In the genomic region with DNA sequence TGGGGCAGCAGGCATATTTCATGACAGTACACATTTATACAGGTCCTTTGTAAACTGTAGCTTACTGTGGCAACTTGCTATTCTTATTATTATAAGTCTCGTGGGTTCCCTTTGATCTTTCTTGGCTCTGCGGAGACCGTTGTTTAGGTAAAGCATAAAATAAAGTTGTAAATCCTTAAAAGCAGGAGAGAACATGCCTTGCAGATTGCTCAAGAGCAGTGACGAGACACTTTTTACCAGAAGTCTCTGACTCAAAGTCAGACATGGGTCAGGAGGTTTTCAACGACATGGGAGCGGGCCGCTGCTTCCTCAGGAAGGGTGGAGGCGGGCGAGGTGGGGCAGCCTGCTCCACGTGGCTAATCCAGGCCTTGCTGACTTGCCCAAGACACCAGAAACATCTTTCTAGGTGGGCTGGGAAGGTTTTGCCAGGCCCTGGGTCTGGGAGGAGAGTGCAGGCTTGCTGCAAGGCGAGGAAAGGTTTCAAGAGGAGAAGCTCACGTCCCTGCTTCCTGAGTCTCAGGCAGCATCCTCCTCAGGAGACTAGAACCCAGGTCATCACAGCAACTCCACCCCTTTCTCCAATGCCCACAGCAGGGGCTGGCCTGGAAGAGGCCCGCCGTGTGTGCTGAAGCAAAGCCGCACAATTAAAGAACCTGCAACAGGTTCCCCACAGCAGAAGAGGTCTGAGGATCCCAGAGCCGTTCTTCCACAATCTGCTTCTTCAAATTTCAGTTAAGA, we compare ENCODE assay signal across 1 cellular context.
TF ChIP-seq lines count a peak whose summit lies in the region.

No MANE protein-coding gene starts in this region.

TF ChIP-seq in K562, 482 proteins besides CTCF, POLR2A, EP300 and RAD21 (continued from another document and continues in another):
- TF ChIP-seq, protein P1, sequence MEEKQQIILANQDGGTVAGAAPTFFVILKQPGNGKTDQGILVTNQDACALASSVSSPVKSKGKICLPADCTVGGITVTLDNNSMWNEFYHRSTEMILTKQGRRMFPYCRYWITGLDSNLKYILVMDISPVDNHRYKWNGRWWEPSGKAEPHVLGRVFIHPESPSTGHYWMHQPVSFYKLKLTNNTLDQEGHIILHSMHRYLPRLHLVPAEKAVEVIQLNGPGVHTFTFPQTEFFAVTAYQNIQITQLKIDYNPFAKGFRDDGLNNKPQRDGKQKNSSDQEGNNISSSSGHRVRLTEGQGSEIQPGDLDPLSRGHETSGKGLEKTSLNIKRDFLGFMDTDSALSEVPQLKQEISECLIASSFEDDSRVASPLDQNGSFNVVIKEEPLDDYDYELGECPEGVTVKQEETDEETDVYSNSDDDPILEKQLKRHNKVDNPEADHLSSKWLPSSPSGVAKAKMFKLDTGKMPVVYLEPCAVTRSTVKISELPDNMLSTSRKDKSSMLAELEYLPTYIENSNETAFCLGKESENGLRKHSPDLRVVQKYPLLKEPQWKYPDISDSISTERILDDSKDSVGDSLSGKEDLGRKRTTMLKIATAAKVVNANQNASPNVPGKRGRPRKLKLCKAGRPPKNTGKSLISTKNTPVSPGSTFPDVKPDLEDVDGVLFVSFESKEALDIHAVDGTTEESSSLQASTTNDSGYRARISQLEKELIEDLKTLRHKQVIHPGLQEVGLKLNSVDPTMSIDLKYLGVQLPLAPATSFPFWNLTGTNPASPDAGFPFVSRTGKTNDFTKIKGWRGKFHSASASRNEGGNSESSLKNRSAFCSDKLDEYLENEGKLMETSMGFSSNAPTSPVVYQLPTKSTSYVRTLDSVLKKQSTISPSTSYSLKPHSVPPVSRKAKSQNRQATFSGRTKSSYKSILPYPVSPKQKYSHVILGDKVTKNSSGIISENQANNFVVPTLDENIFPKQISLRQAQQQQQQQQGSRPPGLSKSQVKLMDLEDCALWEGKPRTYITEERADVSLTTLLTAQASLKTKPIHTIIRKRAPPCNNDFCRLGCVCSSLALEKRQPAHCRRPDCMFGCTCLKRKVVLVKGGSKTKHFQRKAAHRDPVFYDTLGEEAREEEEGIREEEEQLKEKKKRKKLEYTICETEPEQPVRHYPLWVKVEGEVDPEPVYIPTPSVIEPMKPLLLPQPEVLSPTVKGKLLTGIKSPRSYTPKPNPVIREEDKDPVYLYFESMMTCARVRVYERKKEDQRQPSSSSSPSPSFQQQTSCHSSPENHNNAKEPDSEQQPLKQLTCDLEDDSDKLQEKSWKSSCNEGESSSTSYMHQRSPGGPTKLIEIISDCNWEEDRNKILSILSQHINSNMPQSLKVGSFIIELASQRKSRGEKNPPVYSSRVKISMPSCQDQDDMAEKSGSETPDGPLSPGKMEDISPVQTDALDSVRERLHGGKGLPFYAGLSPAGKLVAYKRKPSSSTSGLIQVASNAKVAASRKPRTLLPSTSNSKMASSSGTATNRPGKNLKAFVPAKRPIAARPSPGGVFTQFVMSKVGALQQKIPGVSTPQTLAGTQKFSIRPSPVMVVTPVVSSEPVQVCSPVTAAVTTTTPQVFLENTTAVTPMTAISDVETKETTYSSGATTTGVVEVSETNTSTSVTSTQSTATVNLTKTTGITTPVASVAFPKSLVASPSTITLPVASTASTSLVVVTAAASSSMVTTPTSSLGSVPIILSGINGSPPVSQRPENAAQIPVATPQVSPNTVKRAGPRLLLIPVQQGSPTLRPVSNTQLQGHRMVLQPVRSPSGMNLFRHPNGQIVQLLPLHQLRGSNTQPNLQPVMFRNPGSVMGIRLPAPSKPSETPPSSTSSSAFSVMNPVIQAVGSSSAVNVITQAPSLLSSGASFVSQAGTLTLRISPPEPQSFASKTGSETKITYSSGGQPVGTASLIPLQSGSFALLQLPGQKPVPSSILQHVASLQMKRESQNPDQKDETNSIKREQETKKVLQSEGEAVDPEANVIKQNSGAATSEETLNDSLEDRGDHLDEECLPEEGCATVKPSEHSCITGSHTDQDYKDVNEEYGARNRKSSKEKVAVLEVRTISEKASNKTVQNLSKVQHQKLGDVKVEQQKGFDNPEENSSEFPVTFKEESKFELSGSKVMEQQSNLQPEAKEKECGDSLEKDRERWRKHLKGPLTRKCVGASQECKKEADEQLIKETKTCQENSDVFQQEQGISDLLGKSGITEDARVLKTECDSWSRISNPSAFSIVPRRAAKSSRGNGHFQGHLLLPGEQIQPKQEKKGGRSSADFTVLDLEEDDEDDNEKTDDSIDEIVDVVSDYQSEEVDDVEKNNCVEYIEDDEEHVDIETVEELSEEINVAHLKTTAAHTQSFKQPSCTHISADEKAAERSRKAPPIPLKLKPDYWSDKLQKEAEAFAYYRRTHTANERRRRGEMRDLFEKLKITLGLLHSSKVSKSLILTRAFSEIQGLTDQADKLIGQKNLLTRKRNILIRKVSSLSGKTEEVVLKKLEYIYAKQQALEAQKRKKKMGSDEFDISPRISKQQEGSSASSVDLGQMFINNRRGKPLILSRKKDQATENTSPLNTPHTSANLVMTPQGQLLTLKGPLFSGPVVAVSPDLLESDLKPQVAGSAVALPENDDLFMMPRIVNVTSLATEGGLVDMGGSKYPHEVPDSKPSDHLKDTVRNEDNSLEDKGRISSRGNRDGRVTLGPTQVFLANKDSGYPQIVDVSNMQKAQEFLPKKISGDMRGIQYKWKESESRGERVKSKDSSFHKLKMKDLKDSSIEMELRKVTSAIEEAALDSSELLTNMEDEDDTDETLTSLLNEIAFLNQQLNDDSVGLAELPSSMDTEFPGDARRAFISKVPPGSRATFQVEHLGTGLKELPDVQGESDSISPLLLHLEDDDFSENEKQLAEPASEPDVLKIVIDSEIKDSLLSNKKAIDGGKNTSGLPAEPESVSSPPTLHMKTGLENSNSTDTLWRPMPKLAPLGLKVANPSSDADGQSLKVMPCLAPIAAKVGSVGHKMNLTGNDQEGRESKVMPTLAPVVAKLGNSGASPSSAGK (IDR thresholded peaks at IDR 0.05) = peak; percentile 89
- TF ChIP-seq RBM14 (IDR thresholded peaks at IDR 0.05; ENCODE audit: borderline replicate concordance, insufficient read depth, low read depth, low read length) (no peak), ZNF12 (CRISPR knock-in tag; IDR thresholded peaks at IDR 0.05) (no peak), SMC3 (conservative IDR thresholded peaks at IDR 0.05; ENCODE audit: insufficient read depth, low read depth, low read length) (no peak), KDM5B (IDR thresholded peaks at IDR 0.05; ENCODE audit: insufficient replicate concordance, low read depth, low read length) (peak; percentile 53), EWSR1 (IDR thresholded peaks at IDR 0.05; ENCODE audit: borderline replicate concordance, low read depth, partially characterized antibody) (no peak), HLTF (IDR thresholded peaks at IDR 0.05) (no peak), ZNF133 (CRISPR knock-in tag; IDR thresholded peaks at IDR 0.05) (no peak), ZBED1 (IDR thresholded peaks at IDR 0.05) (no peak), THRAP3 (IDR thresholded peaks at IDR 0.05; ENCODE audit: borderline replicate concordance) (no peak), PTBP1 (IDR thresholded peaks at IDR 0.05; ENCODE audit: low read depth, low read length) (no peak), HDGF (IDR thresholded peaks at IDR 0.05) (no peak), ETV1 (tag; conservative IDR thresholded peaks at IDR 0.05; ENCODE audit: low read depth) (no peak), KHSRP (IDR thresholded peaks at IDR 0.05) (no peak), ZNF253 (CRISPR knock-in tag; conservative IDR thresholded peaks at IDR 0.05) (no peak), ZNF311 (CRISPR knock-in tag; IDR thresholded peaks at IDR 0.05) (no peak), MCM7 (IDR thresholded peaks at IDR 0.05) (no peak), YBX1 (IDR thresholded peaks at IDR 0.05) (no peak), FOXA1 (IDR thresholded peaks at IDR 0.05; ENCODE audit: borderline replicate concordance) (no peak), MTF1 (CRISPR knock-in tag; IDR thresholded peaks at IDR 0.05; ENCODE audit: borderline replicate concordance) (no peak), SMAD3 (CRISPR knock-in tag; conservative IDR thresholded peaks at IDR 0.05) (peak; percentile 16; the same call in 1 of the 2 replicates), FOXM1 (IDR thresholded peaks at IDR 0.05; ENCODE audit: low read depth) (no peak), FOXM1 (CRISPR knock-in tag; IDR thresholded peaks at IDR 0.05; ENCODE audit: low read depth) (no peak), MCM5 (IDR thresholded peaks at IDR 0.05; ENCODE audit: low read depth) (no peak), MCM3 (IDR thresholded peaks at IDR 0.05) (no peak), KLF6 (CRISPR knock-in tag; IDR thresholded peaks at IDR 0.05; ENCODE audit: borderline replicate concordance) (peak; percentile 79; the same call in 1 of the 2 replicates), ESRRB (CRISPR knock-in tag; IDR thresholded peaks at IDR 0.05; ENCODE audit: borderline replicate concordance) (no peak), RB1 (IDR thresholded peaks at IDR 0.05; ENCODE audit: low read depth) (no peak), ASH1L (IDR thresholded peaks at IDR 0.05; ENCODE audit: borderline replicate concordance, low read depth, partially characterized antibody) (no peak), PPARD (CRISPR knock-in tag; IDR thresholded peaks at IDR 0.05) (no peak), LEF1 (IDR thresholded peaks at IDR 0.05) (peak; percentile 97), RBM22 (IDR thresholded peaks at IDR 0.05; ENCODE audit: low read depth, low read length, poor library complexity, severe bottlenecking) (no peak), CBX8 (IDR thresholded peaks at IDR 0.05; ENCODE audit: borderline replicate concordance, extremely low read depth, low read depth, low read length, poor library complexity, severe bottlenecking) (no peak)
- TF ChIP-seq, protein P2, sequence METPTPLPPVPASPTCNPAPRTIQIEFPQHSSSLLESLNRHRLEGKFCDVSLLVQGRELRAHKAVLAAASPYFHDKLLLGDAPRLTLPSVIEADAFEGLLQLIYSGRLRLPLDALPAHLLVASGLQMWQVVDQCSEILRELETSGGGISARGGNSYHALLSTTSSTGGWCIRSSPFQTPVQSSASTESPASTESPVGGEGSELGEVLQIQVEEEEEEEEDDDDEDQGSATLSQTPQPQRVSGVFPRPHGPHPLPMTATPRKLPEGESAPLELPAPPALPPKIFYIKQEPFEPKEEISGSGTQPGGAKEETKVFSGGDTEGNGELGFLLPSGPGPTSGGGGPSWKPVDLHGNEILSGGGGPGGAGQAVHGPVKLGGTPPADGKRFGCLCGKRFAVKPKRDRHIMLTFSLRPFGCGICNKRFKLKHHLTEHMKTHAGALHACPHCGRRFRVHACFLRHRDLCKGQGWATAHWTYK (CRISPR knock-in tag; IDR thresholded peaks at IDR 0.05) = no peak
- TF ChIP-seq, protein P3, sequence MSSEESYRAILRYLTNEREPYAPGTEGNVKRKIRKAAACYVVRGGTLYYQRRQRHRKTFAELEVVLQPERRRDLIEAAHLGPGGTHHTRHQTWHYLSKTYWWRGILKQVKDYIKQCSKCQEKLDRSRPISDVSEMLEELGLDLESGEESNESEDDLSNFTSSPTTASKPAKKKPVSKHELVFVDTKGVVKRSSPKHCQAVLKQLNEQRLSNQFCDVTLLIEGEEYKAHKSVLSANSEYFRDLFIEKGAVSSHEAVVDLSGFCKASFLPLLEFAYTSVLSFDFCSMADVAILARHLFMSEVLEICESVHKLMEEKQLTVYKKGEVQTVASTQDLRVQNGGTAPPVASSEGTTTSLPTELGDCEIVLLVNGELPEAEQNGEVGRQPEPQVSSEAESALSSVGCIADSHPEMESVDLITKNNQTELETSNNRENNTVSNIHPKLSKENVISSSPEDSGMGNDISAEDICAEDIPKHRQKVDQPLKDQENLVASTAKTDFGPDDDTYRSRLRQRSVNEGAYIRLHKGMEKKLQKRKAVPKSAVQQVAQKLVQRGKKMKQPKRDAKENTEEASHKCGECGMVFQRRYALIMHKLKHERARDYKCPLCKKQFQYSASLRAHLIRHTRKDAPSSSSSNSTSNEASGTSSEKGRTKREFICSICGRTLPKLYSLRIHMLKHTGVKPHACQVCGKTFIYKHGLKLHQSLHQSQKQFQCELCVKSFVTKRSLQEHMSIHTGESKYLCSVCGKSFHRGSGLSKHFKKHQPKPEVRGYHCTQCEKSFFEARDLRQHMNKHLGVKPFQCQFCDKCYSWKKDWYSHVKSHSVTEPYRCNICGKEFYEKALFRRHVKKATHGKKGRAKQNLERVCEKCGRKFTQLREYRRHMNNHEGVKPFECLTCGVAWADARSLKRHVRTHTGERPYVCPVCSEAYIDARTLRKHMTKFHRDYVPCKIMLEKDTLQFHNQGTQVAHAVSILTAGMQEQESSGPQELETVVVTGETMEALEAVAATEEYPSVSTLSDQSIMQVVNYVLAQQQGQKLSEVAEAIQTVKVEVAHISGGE (CRISPR knock-in tag; IDR thresholded peaks at IDR 0.05) = peak in 1 of 3 experiments; percentile 47; a peak in 2 of 6 replicates
- TF ChIP-seq, protein P4, sequence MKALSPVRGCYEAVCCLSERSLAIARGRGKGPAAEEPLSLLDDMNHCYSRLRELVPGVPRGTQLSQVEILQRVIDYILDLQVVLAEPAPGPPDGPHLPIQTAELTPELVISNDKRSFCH (CRISPR knock-in tag; IDR thresholded peaks at IDR 0.05) = no peak
- TF ChIP-seq, protein P4 (tag; IDR thresholded peaks at IDR 0.05) = no peak
- TF ChIP-seq, protein P5, sequence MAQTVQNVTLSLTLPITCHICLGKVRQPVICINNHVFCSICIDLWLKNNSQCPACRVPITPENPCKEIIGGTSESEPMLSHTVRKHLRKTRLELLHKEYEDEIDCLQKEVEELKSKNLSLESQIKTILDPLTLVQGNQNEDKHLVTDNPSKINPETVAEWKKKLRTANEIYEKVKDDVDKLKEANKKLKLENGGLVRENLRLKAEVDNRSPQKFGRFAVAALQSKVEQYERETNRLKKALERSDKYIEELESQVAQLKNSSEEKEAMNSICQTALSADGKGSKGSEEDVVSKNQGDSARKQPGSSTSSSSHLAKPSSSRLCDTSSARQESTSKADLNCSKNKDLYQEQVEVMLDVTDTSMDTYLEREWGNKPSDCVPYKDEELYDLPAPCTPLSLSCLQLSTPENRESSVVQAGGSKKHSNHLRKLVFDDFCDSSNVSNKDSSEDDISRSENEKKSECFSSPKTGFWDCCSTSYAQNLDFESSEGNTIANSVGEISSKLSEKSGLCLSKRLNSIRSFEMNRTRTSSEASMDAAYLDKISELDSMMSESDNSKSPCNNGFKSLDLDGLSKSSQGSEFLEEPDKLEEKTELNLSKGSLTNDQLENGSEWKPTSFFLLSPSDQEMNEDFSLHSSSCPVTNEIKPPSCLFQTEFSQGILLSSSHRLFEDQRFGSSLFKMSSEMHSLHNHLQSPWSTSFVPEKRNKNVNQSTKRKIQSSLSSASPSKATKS (CRISPR knock-in tag; IDR thresholded peaks at IDR 0.05) = no peak
- TF ChIP-seq, protein P6, sequence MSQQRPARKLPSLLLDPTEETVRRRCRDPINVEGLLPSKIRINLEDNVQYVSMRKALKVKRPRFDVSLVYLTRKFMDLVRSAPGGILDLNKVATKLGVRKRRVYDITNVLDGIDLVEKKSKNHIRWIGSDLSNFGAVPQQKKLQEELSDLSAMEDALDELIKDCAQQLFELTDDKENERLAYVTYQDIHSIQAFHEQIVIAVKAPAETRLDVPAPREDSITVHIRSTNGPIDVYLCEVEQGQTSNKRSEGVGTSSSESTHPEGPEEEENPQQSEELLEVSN (IDR thresholded peaks at IDR 0.05; ENCODE audit: borderline replicate concordance in 1 of 2, extremely low read depth in 1 of 2, insufficient read depth in 1 of 2, insufficient read length in 1 of 2, low read depth in 1 of 2, low read length in 1 of 2, poor library complexity in 1 of 2, severe bottlenecking in 1 of 2) = peak; percentile 71 to 74
- TF ChIP-seq, protein P7, sequence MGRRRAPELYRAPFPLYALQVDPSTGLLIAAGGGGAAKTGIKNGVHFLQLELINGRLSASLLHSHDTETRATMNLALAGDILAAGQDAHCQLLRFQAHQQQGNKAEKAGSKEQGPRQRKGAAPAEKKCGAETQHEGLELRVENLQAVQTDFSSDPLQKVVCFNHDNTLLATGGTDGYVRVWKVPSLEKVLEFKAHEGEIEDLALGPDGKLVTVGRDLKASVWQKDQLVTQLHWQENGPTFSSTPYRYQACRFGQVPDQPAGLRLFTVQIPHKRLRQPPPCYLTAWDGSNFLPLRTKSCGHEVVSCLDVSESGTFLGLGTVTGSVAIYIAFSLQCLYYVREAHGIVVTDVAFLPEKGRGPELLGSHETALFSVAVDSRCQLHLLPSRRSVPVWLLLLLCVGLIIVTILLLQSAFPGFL (CRISPR knock-in tag; IDR thresholded peaks at IDR 0.05) = no peak
